In the genomic region with DNA sequence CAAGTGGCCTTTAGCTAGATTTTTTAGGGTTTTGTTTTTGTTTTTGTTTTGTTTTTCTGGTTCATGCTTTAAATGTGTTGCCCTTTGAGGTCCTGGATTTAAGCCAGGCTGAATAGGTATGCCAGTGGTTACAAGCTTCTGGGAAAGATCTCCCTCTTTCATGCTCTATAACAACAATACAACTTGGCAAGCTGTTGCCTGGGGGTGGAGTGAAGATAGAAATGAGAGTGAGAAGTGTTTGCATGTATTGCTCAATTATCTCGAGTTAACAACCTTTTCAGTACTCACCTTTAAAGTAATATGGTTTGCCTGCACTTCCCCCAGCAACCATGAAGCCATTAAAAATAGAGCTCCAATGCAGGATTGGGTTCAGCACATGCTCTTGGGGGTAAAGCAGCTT, we compare ENCODE assay signal across 19 cellular contexts. TPM values are rescaled to one million over a fixed set of nuclear protein-coding genes. Genes with fewer than 3 reads are reported as not detected.
"Had no signal": no experiment of that assay in that cellular context is flagged by ENCODE, and none has a peak within 500 bp of the region (broad histone marks: within the 10 kb centered on the region; RNA-seq: fewer than 3 reads in every experiment).

No MANE protein-coding gene starts in this region.

- H3K4me1 ChIP-seq: esophagus muscularis mucosa, prostate gland, sigmoid colon had no signal

- H3K4me3 ChIP-seq: dorsolateral prefrontal cortex, esophagus muscularis mucosa, prostate gland, sigmoid colon had no signal

- DNase-seq: activated CD4-positive, alpha-beta memory T cell treated with anti-CD3 and anti-CD28 coated beads for 36 hours; activated CD4-positive, alpha-beta T cell treated with anti-CD3 and anti-CD28 coated beads for 1 hour; activated effector memory CD4-positive, alpha-beta T cell treated with anti-CD3 and anti-CD28 coated beads, Interleukin-2, amount 50 U/mL, for 16 hours; activated naive CD8-positive, alpha-beta T cell treated with anti-CD3 and anti-CD28 coated beads for 36 hours; activated T-cell treated with anti-CD3 and anti-CD28 coated beads, Interleukin-2, amount 50 U/mL, for 4 hours; dorsolateral prefrontal cortex; occipital lobe; sigmoid colon; stimulated activated CD4-positive, alpha-beta T cell treated with anti-CD3 and anti-CD28 coated beads, Interleukin-2, amount 100 ng/mL, for 24 hours; stimulated activated naive B cell treated with anti-CD40 and anti-IgM and Interleukin-4, amounts not matched to agents 10 μg/mL and 1 μg/mL and 100 μg/mL, for 72 hours; T1000; trophoblast cell had no signal

- H3K27me3 ChIP-seq: esophagus muscularis mucosa, sigmoid colon had no signal

- H3K27ac ChIP-seq: dorsolateral prefrontal cortex, esophagus muscularis mucosa, prostate gland, sigmoid colon had no signal

- H3K9me3 Mint-ChIP-seq: activated CD4-positive, alpha-beta memory T cell treated with anti-CD3 and anti-CD28 coated beads for 36 hours had no signal

- H3K36me3 ChIP-seq: esophagus muscularis mucosa, prostate gland, sigmoid colon had no signal

- H3K36me3 Mint-ChIP-seq: activated naive CD8-positive, alpha-beta T cell treated with anti-CD3 and anti-CD28 coated beads for 36 hours had no signal

- H3K4me3 Mint-ChIP-seq: activated CD4-positive, alpha-beta memory T cell treated with anti-CD3 and anti-CD28 coated beads for 36 hours; activated naive CD8-positive, alpha-beta T cell treated with anti-CD3 and anti-CD28 coated beads for 36 hours; activated T-cell treated with anti-CD3 and anti-CD28 coated beads, Interleukin-2, amount 50 U/mL, for 4 hours; memory B cell; natural killer cell treated with Interleukin-12 subunit alpha and Interleukin-12 subunit beta and Interleukin-15 and Interleukin-18, amount 100 ng/mL, for 72 hours; stimulated activated naive B cell treated with anti-CD40 and anti-IgM and Interleukin-4, amounts not matched to agents 10 μg/mL and 1 μg/mL and 100 μg/mL, for 72 hours had no signal

- H3K27ac Mint-ChIP-seq: activated CD4-positive, alpha-beta memory T cell treated with anti-CD3 and anti-CD28 coated beads for 36 hours; activated naive CD8-positive, alpha-beta T cell treated with anti-CD3 and anti-CD28 coated beads for 36 hours; memory B cell; natural killer cell treated with Interleukin-12 subunit alpha and Interleukin-12 subunit beta and Interleukin-15 and Interleukin-18, amount 100 ng/mL, for 72 hours; stimulated activated naive B cell treated with anti-CD40 and anti-IgM and Interleukin-4, amounts not matched to agents 10 μg/mL and 1 μg/mL and 100 μg/mL, for 72 hours had no signal

- H3K9me3 ChIP-seq: prostate gland had no signal

- ATAC-seq: activated T-cell treated with anti-CD3 and anti-CD28 coated beads, Interleukin-2, amount 50 U/mL, for 4 hours; natural killer cell treated with Interleukin-12 subunit alpha and Interleukin-12 subunit beta and Interleukin-15 and Interleukin-18, amount 100 ng/mL, for 72 hours; stimulated activated naive B cell treated with anti-CD40 and anti-IgM and Interleukin-4, amounts not matched to agents 10 μg/mL and 1 μg/mL and 100 μg/mL, for 72 hours had no signal

- H3K4me1 Mint-ChIP-seq: activated naive CD8-positive, alpha-beta T cell treated with anti-CD3 and anti-CD28 coated beads for 36 hours; memory B cell; stimulated activated naive B cell treated with anti-CD40 and anti-IgM and Interleukin-4, amounts not matched to agents 10 μg/mL and 1 μg/mL and 100 μg/mL, for 72 hours had no signal

RNA-seq across cellular contexts. Expression of gene HAO1, which starts 19.2 kb away (rescaled TPM):
- total RNA-seq: activated CD4-positive, alpha-beta memory T cell treated with anti-CD3 and anti-CD28 coated beads for 36 hours; activated naive CD8-positive, alpha-beta T cell treated with anti-CD3 and anti-CD28 coated beads for 36 hours; activated T-cell treated with anti-CD3 and anti-CD28 coated beads, Interleukin-2, amount 50 U/mL, for 4 hours; chondrocyte; esophagus muscularis mucosa; fibroblast of villous mesenchyme; natural killer cell treated with Interleukin-12 subunit alpha and Interleukin-12 subunit beta and Interleukin-15 and Interleukin-18, amount 100 ng/mL, for 72 hours; occipital lobe; prostate gland; sigmoid colon; subcutaneous adipose tissue had no signal
